ENCODE assay signal across 32 cellular contexts in the genomic region with DNA sequence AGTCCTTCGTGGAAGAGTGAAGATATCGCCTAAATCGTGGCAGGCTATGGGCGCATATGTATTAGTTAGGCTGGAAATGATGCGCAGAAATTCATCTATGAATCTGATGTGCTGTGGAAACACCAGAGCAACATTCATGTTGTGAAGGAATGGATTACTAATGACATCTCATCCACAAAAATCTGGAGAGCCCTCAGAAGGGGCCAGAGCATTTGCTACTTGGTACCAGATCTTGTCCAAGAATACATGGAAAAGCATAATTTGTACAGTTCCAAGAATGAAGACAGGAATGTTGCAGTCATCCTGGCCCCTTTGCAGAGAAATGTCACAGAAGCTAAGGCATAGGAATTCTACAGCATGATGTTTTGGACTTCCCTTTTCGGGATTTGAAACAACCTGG. TPM values are rescaled to one million over a fixed set of nuclear protein-coding genes. Genes with fewer than 3 reads are reported as not detected.
"Had no signal": no experiment of that assay in that cellular context is flagged by ENCODE, and none has a peak within 500 bp of the region (broad histone marks: within the 10 kb centered on the region; RNA-seq: fewer than 3 reads in every experiment).

No MANE protein-coding gene starts in this region.

- ATAC-seq: effector memory CD8-positive, alpha-beta T cell; esophagus mucosa; gastrocnemius medialis; heart right ventricle; left cardiac atrium; left lung; left ventricle myocardium superior; lower lobe of right lung; mucosa of descending colon; naive thymus-derived CD8-positive, alpha-beta T cell had no signal

- H3K27ac ChIP-seq: colonic mucosa, epithelial cell of prostate, esophagus squamous epithelium, gastrocnemius medialis, heart right ventricle, left lung, lower lobe of right lung had no signal

- H3K27me3 Mint-ChIP-seq: dendritic cell treated with granulocyte-macrophage colony-stimulating factor and Interleukin-4, amounts not matched to agents 40 ng/mL and 50 ng/mL, for 4 days had no signal

- H3K27ac Mint-ChIP-seq: dendritic cell treated with granulocyte-macrophage colony-stimulating factor and Interleukin-4, amounts not matched to agents 40 ng/mL and 50 ng/mL, for 4 days; effector memory CD8-positive, alpha-beta T cell; endodermal cell; mesothelial cell of epicardium; naive B cell; naive thymus-derived CD8-positive, alpha-beta T cell had no signal

- H3K4me1 ChIP-seq: colonic mucosa, esophagus squamous epithelium, gastrocnemius medialis, heart right ventricle, left lung, lower lobe of right lung had no signal

- DNase-seq: colonic mucosa; cortex of kidney; effector CD8-positive, alpha-beta T cell; effector memory CD8-positive, alpha-beta T cell; endodermal cell; erythroblast; esophagus squamous epithelium; foreskin melanocyte; gastrocnemius medialis; glutamatergic neuron; head of caudate nucleus; heart right ventricle; hippocampal formation; left cardiac atrium; left lung; left ventricle myocardium superior; lower lobe of right lung; mesenchymal stem cell; mucosa of descending colon; naive B cell; naive thymus-derived CD8-positive, alpha-beta T cell had no signal

- H3K4me3 ChIP-seq: colonic mucosa, esophagus squamous epithelium, gastrocnemius medialis, heart right ventricle, left lung, lower lobe of right lung, mucosa of descending colon had no signal

- H3K27me3 ChIP-seq: colonic mucosa, gastrocnemius medialis had no signal

- H3K36me3 ChIP-seq: colonic mucosa, esophagus squamous epithelium, gastrocnemius medialis, heart right ventricle, left lung, lower lobe of right lung had no signal

- H3K9me3 ChIP-seq: colonic mucosa had no signal

- H3K4me1 Mint-ChIP-seq: endodermal cell; mesothelial cell of epicardium; naive B cell; naive thymus-derived CD8-positive, alpha-beta T cell had no signal

- H3K4me3 Mint-ChIP-seq: dendritic cell treated with granulocyte-macrophage colony-stimulating factor and Interleukin-4, amounts not matched to agents 40 ng/mL and 50 ng/mL, for 4 days; effector memory CD8-positive, alpha-beta T cell; endodermal cell; mesothelial cell of epicardium; naive B cell; naive thymus-derived CD8-positive, alpha-beta T cell had no signal

RNA-seq across cellular contexts. Expression of a gene that starts 38.4 kb away (rescaled TPM):
- total RNA-seq: colonic mucosa, dermis microvascular lymphatic vessel endothelial cell, esophagus mucosa, esophagus squamous epithelium, fibroblast of villous mesenchyme, gastrocnemius medialis, glomerular endothelial cell, heart right ventricle, left cardiac atrium, left lung, left ventricle myocardium superior, lower leg skin, lower lobe of right lung, lung microvascular endothelial cell, mesenteric fat pad, mesothelial cell of epicardium, mucosa of descending colon, myocyte had no signal
